ENCODE assay signal across 2 cellular contexts in the genomic region with DNA sequence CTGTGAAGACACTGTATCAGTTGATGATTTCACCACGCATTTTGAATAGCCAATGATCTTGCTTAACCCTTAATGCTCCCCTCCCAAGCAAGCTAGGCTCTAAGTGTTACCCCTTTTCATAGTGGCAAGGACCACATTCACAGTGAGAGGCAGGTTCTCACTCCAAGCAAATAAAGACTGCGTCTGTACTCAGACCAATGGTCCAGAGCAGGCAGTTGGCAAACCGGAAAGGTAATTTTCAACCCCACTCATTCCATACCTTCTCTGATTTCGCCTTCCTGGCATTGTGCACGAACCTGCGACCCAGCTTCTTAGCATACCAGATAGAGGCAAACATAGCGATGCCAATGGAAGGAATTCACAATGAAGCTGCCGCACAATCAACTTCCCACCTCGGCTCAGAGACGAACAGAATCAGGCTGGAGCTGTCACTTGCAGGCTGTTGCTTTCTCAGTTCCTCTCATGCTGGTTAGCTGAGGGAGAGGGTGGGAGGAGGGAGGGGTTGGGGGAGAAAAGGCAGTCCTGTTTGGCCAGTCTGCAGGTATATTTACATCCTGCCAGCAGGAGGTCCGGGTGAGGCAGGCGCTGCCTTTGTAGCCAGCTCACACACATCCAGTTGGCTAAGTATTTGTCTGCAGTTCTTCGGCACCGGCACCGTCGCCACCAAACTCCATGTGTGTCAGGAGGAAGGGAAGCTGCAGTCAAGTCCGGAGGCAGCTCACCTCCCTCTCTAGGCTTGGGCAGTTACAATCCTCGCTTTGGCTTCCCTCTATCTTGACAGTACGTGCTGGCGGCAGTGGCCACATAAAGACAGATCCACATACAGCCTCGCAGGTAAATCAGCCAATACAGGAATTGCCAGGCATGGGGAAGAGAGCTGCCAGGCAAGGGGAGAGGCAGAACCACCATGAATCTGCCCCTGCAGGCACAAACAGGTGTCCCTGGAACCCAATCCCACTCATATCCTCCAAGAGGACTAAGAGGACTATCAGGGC.
TF ChIP-seq lines count a peak whose summit lies in the region.

No MANE protein-coding gene starts in this region.

TF ChIP-seq in neural cell, 6 proteins besides CTCF, POLR2A, EP300 and RAD21 (continued from another document):
- TF ChIP-seq, protein P1, sequence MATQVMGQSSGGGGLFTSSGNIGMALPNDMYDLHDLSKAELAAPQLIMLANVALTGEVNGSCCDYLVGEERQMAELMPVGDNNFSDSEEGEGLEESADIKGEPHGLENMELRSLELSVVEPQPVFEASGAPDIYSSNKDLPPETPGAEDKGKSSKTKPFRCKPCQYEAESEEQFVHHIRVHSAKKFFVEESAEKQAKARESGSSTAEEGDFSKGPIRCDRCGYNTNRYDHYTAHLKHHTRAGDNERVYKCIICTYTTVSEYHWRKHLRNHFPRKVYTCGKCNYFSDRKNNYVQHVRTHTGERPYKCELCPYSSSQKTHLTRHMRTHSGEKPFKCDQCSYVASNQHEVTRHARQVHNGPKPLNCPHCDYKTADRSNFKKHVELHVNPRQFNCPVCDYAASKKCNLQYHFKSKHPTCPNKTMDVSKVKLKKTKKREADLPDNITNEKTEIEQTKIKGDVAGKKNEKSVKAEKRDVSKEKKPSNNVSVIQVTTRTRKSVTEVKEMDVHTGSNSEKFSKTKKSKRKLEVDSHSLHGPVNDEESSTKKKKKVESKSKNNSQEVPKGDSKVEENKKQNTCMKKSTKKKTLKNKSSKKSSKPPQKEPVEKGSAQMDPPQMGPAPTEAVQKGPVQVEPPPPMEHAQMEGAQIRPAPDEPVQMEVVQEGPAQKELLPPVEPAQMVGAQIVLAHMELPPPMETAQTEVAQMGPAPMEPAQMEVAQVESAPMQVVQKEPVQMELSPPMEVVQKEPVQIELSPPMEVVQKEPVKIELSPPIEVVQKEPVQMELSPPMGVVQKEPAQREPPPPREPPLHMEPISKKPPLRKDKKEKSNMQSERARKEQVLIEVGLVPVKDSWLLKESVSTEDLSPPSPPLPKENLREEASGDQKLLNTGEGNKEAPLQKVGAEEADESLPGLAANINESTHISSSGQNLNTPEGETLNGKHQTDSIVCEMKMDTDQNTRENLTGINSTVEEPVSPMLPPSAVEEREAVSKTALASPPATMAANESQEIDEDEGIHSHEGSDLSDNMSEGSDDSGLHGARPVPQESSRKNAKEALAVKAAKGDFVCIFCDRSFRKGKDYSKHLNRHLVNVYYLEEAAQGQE (IDR thresholded peaks at IDR 0.05; ENCODE audit: borderline replicate concordance), result peak; percentile 15
- TF ChIP-seq SMC3 (conservative IDR thresholded peaks at IDR 0.05; ENCODE audit: poor library complexity), result no peak

TF ChIP-seq in SK-N-SH, 30 proteins besides CTCF, POLR2A, EP300 and RAD21 (continued from another document):
- TF ChIP-seq GABPA (IDR thresholded peaks at IDR 0.05; ENCODE audit: low read depth), result no peak
- TF ChIP-seq GATA2 (CRISPR knock-in tag; IDR thresholded peaks at IDR 0.05), result no peak
- TF ChIP-seq TEAD4 (IDR thresholded peaks at IDR 0.05; ENCODE audit: borderline replicate concordance, insufficient read depth), result no peak
- no peak for TF ChIP-seq TAF1 (IDR thresholded peaks at IDR 0.05; ENCODE audit: borderline replicate concordance, low read depth, low read length)
- no peak for TF ChIP-seq SMC3 (IDR thresholded peaks at IDR 0.05; ENCODE audit: low read depth, low read length)
- TF ChIP-seq, protein P2, sequence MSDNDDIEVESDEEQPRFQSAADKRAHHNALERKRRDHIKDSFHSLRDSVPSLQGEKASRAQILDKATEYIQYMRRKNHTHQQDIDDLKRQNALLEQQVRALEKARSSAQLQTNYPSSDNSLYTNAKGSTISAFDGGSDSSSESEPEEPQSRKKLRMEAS (IDR thresholded peaks at IDR 0.05; ENCODE audit: low read depth), result no peak
- no peak for TF ChIP-seq RFX5 (IDR thresholded peaks at IDR 0.05; ENCODE audit: low read length)
- TF ChIP-seq, protein P3, sequence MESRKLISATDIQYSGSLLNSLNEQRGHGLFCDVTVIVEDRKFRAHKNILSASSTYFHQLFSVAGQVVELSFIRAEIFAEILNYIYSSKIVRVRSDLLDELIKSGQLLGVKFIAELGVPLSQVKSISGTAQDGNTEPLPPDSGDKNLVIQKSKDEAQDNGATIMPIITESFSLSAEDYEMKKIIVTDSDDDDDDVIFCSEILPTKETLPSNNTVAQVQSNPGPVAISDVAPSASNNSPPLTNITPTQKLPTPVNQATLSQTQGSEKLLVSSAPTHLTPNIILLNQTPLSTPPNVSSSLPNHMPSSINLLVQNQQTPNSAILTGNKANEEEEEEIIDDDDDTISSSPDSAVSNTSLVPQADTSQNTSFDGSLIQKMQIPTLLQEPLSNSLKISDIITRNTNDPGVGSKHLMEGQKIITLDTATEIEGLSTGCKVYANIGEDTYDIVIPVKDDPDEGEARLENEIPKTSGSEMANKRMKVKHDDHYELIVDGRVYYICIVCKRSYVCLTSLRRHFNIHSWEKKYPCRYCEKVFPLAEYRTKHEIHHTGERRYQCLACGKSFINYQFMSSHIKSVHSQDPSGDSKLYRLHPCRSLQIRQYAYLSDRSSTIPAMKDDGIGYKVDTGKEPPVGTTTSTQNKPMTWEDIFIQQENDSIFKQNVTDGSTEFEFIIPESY (IDR thresholded peaks at IDR 0.05; ENCODE audit: borderline replicate concordance, low read depth), result no peak
- TF ChIP-seq FOSL2 (IDR thresholded peaks at IDR 0.05; ENCODE audit: borderline replicate concordance, low read depth), result no peak
- no peak for TF ChIP-seq NFIC (IDR thresholded peaks at IDR 0.05; ENCODE audit: borderline replicate concordance)
- TF ChIP-seq, protein P4, sequence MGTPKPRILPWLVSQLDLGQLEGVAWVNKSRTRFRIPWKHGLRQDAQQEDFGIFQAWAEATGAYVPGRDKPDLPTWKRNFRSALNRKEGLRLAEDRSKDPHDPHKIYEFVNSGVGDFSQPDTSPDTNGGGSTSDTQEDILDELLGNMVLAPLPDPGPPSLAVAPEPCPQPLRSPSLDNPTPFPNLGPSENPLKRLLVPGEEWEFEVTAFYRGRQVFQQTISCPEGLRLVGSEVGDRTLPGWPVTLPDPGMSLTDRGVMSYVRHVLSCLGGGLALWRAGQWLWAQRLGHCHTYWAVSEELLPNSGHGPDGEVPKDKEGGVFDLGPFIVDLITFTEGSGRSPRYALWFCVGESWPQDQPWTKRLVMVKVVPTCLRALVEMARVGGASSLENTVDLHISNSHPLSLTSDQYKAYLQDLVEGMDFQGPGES (IDR thresholded peaks at IDR 0.05; ENCODE audit: low read depth, low read length), result no peak
- TF ChIP-seq, protein P5, sequence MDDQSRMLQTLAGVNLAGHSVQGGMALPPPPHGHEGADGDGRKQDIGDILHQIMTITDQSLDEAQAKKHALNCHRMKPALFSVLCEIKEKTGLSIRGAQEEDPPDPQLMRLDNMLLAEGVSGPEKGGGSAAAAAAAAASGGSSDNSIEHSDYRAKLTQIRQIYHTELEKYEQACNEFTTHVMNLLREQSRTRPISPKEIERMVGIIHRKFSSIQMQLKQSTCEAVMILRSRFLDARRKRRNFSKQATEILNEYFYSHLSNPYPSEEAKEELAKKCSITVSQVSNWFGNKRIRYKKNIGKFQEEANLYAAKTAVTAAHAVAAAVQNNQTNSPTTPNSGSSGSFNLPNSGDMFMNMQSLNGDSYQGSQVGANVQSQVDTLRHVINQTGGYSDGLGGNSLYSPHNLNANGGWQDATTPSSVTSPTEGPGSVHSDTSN (IDR thresholded peaks at IDR 0.05), result no peak
- TF ChIP-seq EZH2phosphoT487 (IDR thresholded peaks at IDR 0.05; ENCODE audit: borderline replicate concordance, low read depth), result no peak
